ENCODE assay signal across 14 cellular contexts in the genomic region with DNA sequence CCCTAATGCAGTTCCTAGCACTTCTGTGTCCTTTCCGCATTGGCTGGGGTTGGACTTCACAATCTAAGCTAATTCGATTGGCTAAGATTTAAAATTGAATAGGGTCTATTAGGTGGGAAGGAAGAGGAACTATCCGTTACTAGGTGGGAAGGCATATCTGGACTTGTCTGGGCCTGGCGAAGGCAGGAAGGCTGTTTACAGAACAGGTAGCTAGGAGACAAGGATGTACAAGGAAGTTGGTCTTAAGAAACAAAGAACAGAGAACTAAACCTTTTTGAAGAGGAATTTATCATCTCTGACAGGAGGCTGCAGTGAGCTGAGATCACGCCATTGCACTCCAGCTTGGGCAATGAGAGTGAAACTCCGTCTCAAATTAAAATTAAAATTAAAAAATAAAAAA.
"Had no signal": no experiment of that assay in that cellular context is flagged by ENCODE, and none has a peak within 500 bp of the region (broad histone marks: within the 10 kb centered on the region; RNA-seq: fewer than 3 reads in every experiment).

No MANE protein-coding gene starts in this region.

- DNase-seq: effector memory CD4-positive, alpha-beta T cell; gastrocnemius medialis; heart right ventricle; hypothalamus; natural killer cell; occipital lobe; pancreas; right cardiac atrium; small intestine; stimulated activated CD4-positive, alpha-beta T cell treated with anti-CD3 and anti-CD28 coated beads, Interleukin-2, amount 100 ng/mL, for 48 hours; stimulated activated naive CD4-positive, alpha-beta T cell treated with Interleukin-2 at 50 U/mL for 16 hours; upper lobe of left lung had no signal

- H3K27ac ChIP-seq: gastrocnemius medialis, heart right ventricle, pancreas, upper lobe of left lung, vagina had no signal

- H3K9me3 ChIP-seq: gastrocnemius medialis, heart right ventricle, pancreas, upper lobe of left lung, vagina had no signal

- H3K36me3 ChIP-seq: gastrocnemius medialis, pancreas, vagina had no signal

- H3K4me1 ChIP-seq: gastrocnemius medialis, heart right ventricle, pancreas, upper lobe of left lung, vagina had no signal

- H3K4me3 ChIP-seq: gastrocnemius medialis, heart right ventricle, pancreas, upper lobe of left lung, vagina had no signal

- H3K27me3 ChIP-seq: gastrocnemius medialis, heart right ventricle, pancreas, upper lobe of left lung, vagina had no signal

- ATAC-seq: gastrocnemius medialis, heart right ventricle, left lobe of liver, natural killer cell, pancreas, right cardiac atrium had no signal
